1 cellular context compared by ENCODE assay signal in genomic region chr20:34368547-34368946, GRCh38.
TF ChIP-seq lines count a peak whose summit lies in the region.

No MANE protein-coding gene starts in this region.

TF ChIP-seq in HepG2, 621 proteins besides CTCF, POLR2A, EP300 and RAD21 (continued from another document):
- TF ChIP-seq TIGD3 (CRISPR knock-in tag; IDR thresholded peaks at IDR 0.05; ENCODE audit: borderline replicate concordance) (no peak), NCOA2 (CRISPR knock-in tag; IDR thresholded peaks at IDR 0.05) (no peak), NR1H2 (CRISPR knock-in tag; IDR thresholded peaks at IDR 0.05; ENCODE audit: borderline replicate concordance, low read depth) (no peak), FOSL1 (CRISPR knock-in tag; IDR thresholded peaks at IDR 0.05; ENCODE audit: borderline replicate concordance) (no peak), ZBTB3 (CRISPR knock-in tag; IDR thresholded peaks at IDR 0.05; ENCODE audit: borderline replicate concordance, low read depth) (0 out of 2 replicates have a peak, but pooled peaks have one; percentile 39), SCMH1 (CRISPR knock-in tag; IDR thresholded peaks at IDR 0.05; ENCODE audit: borderline replicate concordance) (no peak), ZNF713 (CRISPR knock-in tag; IDR thresholded peaks at IDR 0.05) (no peak), KDM5B (CRISPR knock-in tag; IDR thresholded peaks at IDR 0.05; ENCODE audit: borderline replicate concordance) (no peak), ZNF205 (CRISPR knock-in tag; IDR thresholded peaks at IDR 0.05) (no peak)
